In genomic region chr19:12052571-12053169, GRCh38 we compare ENCODE assay signal across 8 cellular contexts. TPM values are rescaled to one million over a fixed set of nuclear protein-coding genes. Genes with fewer than 3 reads are reported as not detected.
DNase-seq lines count a peak whose midpoint lies in the region; ATAC-seq and TF ChIP-seq lines count a peak whose summit lies in the region.

Gene ZNF878 (minus strand): TSS chr19:12052961. CDS start chr19:12052801, 160 bp downstream.

- TF ChIP-seq CTCF in esophagus muscularis mucosa (IDR thresholded peaks at IDR 0.05) = peak in 2 of 3 experiments; percentile 3 to 10
- TF ChIP-seq CTCF in mucosa of descending colon (IDR thresholded peaks at IDR 0.05) = no peak

- no peaks in the 10 kb centered on the region for H3K27me3 ChIP-seq in esophagus muscularis mucosa

- ATAC-seq in GM18909 (IDR thresholded peaks at IDR 0.05; ENCODE audit: poor library complexity, unreplicated experiment) (peak; percentile 89), HG03175 (IDR thresholded peaks at IDR 0.05; ENCODE audit: unreplicated experiment) (peak; percentile 77), mucosa of descending colon (peak; percentile 99)
- ATAC-seq in stimulated activated naive B cell treated with anti-CD40 and anti-IgM and Interleukin-4, amounts not matched to agents 10 μg/mL and 1 μg/mL and 100 μg/mL, for 72 hours (replicated peaks) = peak; percentile 90

- peak; percentile 30 for TF ChIP-seq POLR2A in esophagus muscularis mucosa (IDR thresholded peaks at IDR 0.05; ENCODE audit: low read depth)

- H3K4me1 Mint-ChIP-seq in stimulated activated naive B cell treated with anti-CD40 and anti-IgM and Interleukin-4, amounts not matched to agents 10 μg/mL and 1 μg/mL and 100 μg/mL, for 72 hours = peaks cover 7 to 22% of the 10 kb centered on the region in 2 donors

- intact Hi-C loops in esophagus muscularis mucosa (cut with DNase I) (loop anchor here (10.0 kb wide), 1 partner anchor 128 kb away; the partner anchor contains the start of gene ZNF700), mucosa of descending colon (cut with DNase I, micrococcal nuclease) (loop anchor here (10.0 kb wide), 1 partner anchor 92 kb away; the partner anchor contains the start of gene ZNF20 (in 2 of the 2))

- H3K9me3 Mint-ChIP-seq in stimulated activated naive B cell treated with anti-CD40 and anti-IgM and Interleukin-4, amounts not matched to agents 10 μg/mL and 1 μg/mL and 100 μg/mL, for 72 hours = no peaks in the 10 kb centered on the region

- peak within 1 kb of the TSS; percentile 84 to 88 for H3K4me3 Mint-ChIP-seq in stimulated activated naive B cell treated with anti-CD40 and anti-IgM and Interleukin-4, amounts not matched to agents 10 μg/mL and 1 μg/mL and 100 μg/mL, for 72 hours

- no peaks in the 10 kb centered on the region for H3K36me3 ChIP-seq in esophagus muscularis mucosa
- no peaks in the 10 kb centered on the region for H3K36me3 ChIP-seq in mucosa of descending colon (ENCODE audit: low read depth)

- DNase-seq in AG20443 (ENCODE audit: low spot score) = peak; percentile 91
- peak; percentile 80 for DNase-seq in NCI-H748 treated with DMSO at 0.1 percent for 48 hours (lab: John Stamatoyannopoulos, UW)
- peak; percentile 83 for DNase-seq in activated CD8-positive, alpha-beta memory T cell treated with anti-CD3 and anti-CD28 coated beads, Interleukin-2, amount 50 U/mL, for 48 hours
- peak; percentile 95 for DNase-seq in esophagus muscularis mucosa (ENCODE audit: extremely low spot score)
- peak; percentile 88 to 95 (median 92) for DNase-seq in mucosa of descending colon
- peak; percentile 74 for DNase-seq in stimulated activated naive B cell treated with anti-CD40 and anti-IgM and Interleukin-4, amounts not matched to agents 10 μg/mL and 1 μg/mL and 100 μg/mL, for 72 hours

- H3K27ac ChIP-seq in esophagus muscularis mucosa (replicated peaks in 1 of 4) = peak within 1 kb of the TSS; percentile 78 to 85 (median 80)

- H3K4me1 ChIP-seq in esophagus muscularis mucosa (peaks cover 5 to 25% (median 14%) of the 10 kb centered on the region in 4 donors), mucosa of descending colon (ENCODE audit: low read depth) (peaks cover 8% of the 10 kb centered on the region)

- H3K27ac Mint-ChIP-seq in stimulated activated naive B cell treated with anti-CD40 and anti-IgM and Interleukin-4, amounts not matched to agents 10 μg/mL and 1 μg/mL and 100 μg/mL, for 72 hours = peak within 1 kb of the TSS; percentile 83

- H3K9me3 ChIP-seq in esophagus muscularis mucosa (no peaks in the 10 kb centered on the region), mucosa of descending colon (no peaks in the 10 kb centered on the region)

- peaks cover 4 to 27% of the 10 kb centered on the region in 2 donors for H3K27me3 Mint-ChIP-seq in stimulated activated naive B cell treated with anti-CD40 and anti-IgM and Interleukin-4, amounts not matched to agents 10 μg/mL and 1 μg/mL and 100 μg/mL, for 72 hours

- 0% methylated on average over 16 of the region's 39 CpGs for WGBS in esophagus muscularis mucosa

- TF ChIP-seq EP300 in esophagus muscularis mucosa (IDR thresholded peaks at IDR 0.05) = no peak

- H3K4me3 ChIP-seq in esophagus muscularis mucosa (peak within 1 kb of the TSS; percentile 70 to 79 (median 76)), mucosa of descending colon (peak within 1 kb of the TSS; percentile 32)

- H3K36me3 Mint-ChIP-seq in stimulated activated naive B cell treated with anti-CD40 and anti-IgM and Interleukin-4, amounts not matched to agents 10 μg/mL and 1 μg/mL and 100 μg/mL, for 72 hours = no peaks in the 10 kb centered on the region

RNA-seq across cellular contexts. Expression of gene ZNF878, which starts in this region (rescaled TPM):
- 1 to 10 TPM in 1 of 4 donors, under 1 TPM in 3; 0.17 to 1.5 (median 0.43) TPM for total RNA-seq in esophagus muscularis mucosa
- under 1 TPM; 0.19 to 0.26 (median 0.22) TPM for total RNA-seq in mucosa of descending colon

Comparison
In these comparisons a context has a peak if more than half of its experiments do, and no peak if none do; other contexts are left out.
1. Peak in every context shown above with its lines: DNase-seq, ATAC-seq, H3K4me3 ChIP-seq and H3K27ac ChIP-seq.
2. Peak in DNase-seq, ATAC-seq and H3K4me3 ChIP-seq in mucosa of descending colon; RNA of the gene not detected or under 1 TPM.